ENCODE assay signal across 18 cellular contexts in the genomic region with DNA sequence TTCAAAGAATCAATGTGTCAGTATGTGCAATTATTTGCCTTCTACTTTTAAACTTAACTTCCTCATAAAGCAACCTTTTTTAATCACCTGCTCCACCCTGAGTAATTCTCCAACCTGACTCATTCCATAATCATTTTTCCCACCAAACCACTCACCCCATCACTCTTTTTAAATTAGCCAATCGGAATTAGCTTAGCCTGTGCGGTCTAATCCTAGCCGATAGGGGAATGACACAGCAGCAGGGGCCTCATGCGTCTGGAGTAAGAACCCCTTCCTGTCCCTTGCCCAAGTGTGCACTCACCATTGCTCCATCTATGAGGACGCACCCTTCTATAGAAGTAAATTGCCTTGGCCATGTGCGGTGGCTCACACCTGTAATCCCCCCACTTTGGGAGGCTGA. TPM values are rescaled to one million over a fixed set of nuclear protein-coding genes. Genes with fewer than 3 reads are reported as not detected.
A peak's percentile ranks its signal among the peaks of the same experiment; 100 is the strongest.
DNase-seq lines count a peak whose midpoint lies in the region; ATAC-seq and TF ChIP-seq lines count a peak whose summit lies in the region.
"Had no signal": no experiment of that assay in that cellular context is flagged by ENCODE, and none has a peak within 500 bp of the region (broad histone marks: within the 10 kb centered on the region; RNA-seq: fewer than 3 reads in every experiment).

No MANE protein-coding gene starts in this region.

- H3K9me3 Mint-ChIP-seq in activated CD8-positive, alpha-beta T cell treated with anti-CD3 and anti-CD28 coated beads for 36 hours: no peaks in the 10 kb centered on the region
- peaks cover 1% of the 10 kb centered on the region for H3K9me3 Mint-ChIP-seq in activated CD8-positive, alpha-beta T cell treated with anti-CD3 and anti-CD28 coated beads, Interleukin-2, amount 10 ng/mL, durations not matched to agents 7 days and 5 days (ENCODE audit: insufficient read depth)
- H3K9me3 Mint-ChIP-seq in type B pancreatic cell (peaks cover 6% of the 10 kb centered on the region), immature natural killer cell (no peaks in the 10 kb centered on the region)
- H3K9me3 Mint-ChIP-seq: stimulated activated effector memory CD8-positive, alpha-beta T cell treated with anti-CD3 and anti-CD28 coated beads, Interleukin-12 subunit alpha, Interleukin-12 subunit beta, amount 100 ng/mL, for 72 hours had no signal

- no peaks in the 10 kb centered on the region for H3K27me3 ChIP-seq in foreskin keratinocyte
- H3K27me3 ChIP-seq: pancreas, thyroid gland had no signal

- POLR2A ChIA-PET in activated CD8-positive, alpha-beta T cell treated with anti-CD3 and anti-CD28 coated beads for 36 hours (lab: Charles Lee): no interaction called here
- POLR2A ChIA-PET in activated CD8-positive, alpha-beta T cell treated with anti-CD3 and anti-CD28 coated beads, Interleukin-2, amount 10 ng/mL, durations not matched to agents 7 days and 5 days (lab: Charles Lee): no interaction called here

- peak overlapping the region; percentile 28 for H3K27ac Mint-ChIP-seq in activated CD8-positive, alpha-beta T cell treated with anti-CD3 and anti-CD28 coated beads for 36 hours
- H3K27ac Mint-ChIP-seq in activated CD8-positive, alpha-beta T cell treated with anti-CD3 and anti-CD28 coated beads, Interleukin-2, amount 10 ng/mL, durations not matched to agents 7 days and 5 days: no peak overlapping the region
- H3K27ac Mint-ChIP-seq in type B pancreatic cell (peak overlapping the region; percentile 63), immature natural killer cell (peak overlapping the region in 1 of 6 donors; percentile 32)
- H3K27ac Mint-ChIP-seq: activated naive CD8-positive, alpha-beta T cell treated with anti-CD3 and anti-CD28 coated beads, Interleukin-2, amount 50 U/mL, for 24 hours; IgD-negative memory B cell; stimulated activated effector memory CD8-positive, alpha-beta T cell treated with anti-CD3 and anti-CD28 coated beads, Interleukin-12 subunit alpha, Interleukin-12 subunit beta, amount 100 ng/mL, for 72 hours had no signal

- TF ChIP-seq CTCF in activated CD8-positive, alpha-beta T cell treated with anti-CD3 and anti-CD28 coated beads for 36 hours (IDR thresholded peaks at IDR 0.05): no peak
- TF ChIP-seq CTCF in VCaP (conservative IDR thresholded peaks at IDR 0.05) (no peak), foreskin keratinocyte (conservative IDR thresholded peaks at IDR 0.05) (peak; percentile 26), type B pancreatic cell (conservative IDR thresholded peaks at IDR 0.05) (no peak)

- H3K36me3 Mint-ChIP-seq in activated CD8-positive, alpha-beta T cell treated with anti-CD3 and anti-CD28 coated beads for 36 hours (ENCODE audit: low read depth): peaks cover 36% of the 10 kb centered on the region
- peaks cover 84% of the 10 kb centered on the region for H3K36me3 Mint-ChIP-seq in activated CD8-positive, alpha-beta T cell treated with anti-CD3 and anti-CD28 coated beads, Interleukin-2, amount 10 ng/mL, durations not matched to agents 7 days and 5 days (ENCODE audit: low read depth)
- peaks cover 39% of the 10 kb centered on the region for H3K36me3 Mint-ChIP-seq in type B pancreatic cell
- H3K36me3 Mint-ChIP-seq in immature natural killer cell: peaks cover 2 to 34% (median 14%) of the 10 kb centered on the region in 3 donors

- H3K4me3 Mint-ChIP-seq in activated CD8-positive, alpha-beta T cell treated with anti-CD3 and anti-CD28 coated beads for 36 hours: no peak overlapping the region
- H3K4me3 Mint-ChIP-seq in activated CD8-positive, alpha-beta T cell treated with anti-CD3 and anti-CD28 coated beads, Interleukin-2, amount 10 ng/mL, durations not matched to agents 7 days and 5 days: no peak overlapping the region
- H3K4me3 Mint-ChIP-seq in type B pancreatic cell (peak overlapping the region; percentile 2), immature natural killer cell (no peak overlapping the region)
- H3K4me3 Mint-ChIP-seq: activated naive CD8-positive, alpha-beta T cell treated with anti-CD3 and anti-CD28 coated beads, Interleukin-2, amount 50 U/mL, for 24 hours; IgD-negative memory B cell; stimulated activated effector memory CD8-positive, alpha-beta T cell treated with anti-CD3 and anti-CD28 coated beads, Interleukin-12 subunit alpha, Interleukin-12 subunit beta, amount 100 ng/mL, for 72 hours had no signal

- intact Hi-C loops in activated CD8-positive, alpha-beta T cell treated with anti-CD3 and anti-CD28 coated beads for 36 hours (cut with micrococcal nuclease): no loop called here

- peak overlapping the region; percentile 80; the same call in 1 of the 2 replicates for H3K27ac ChIP-seq in VCaP
- no peak overlapping the region for H3K27ac ChIP-seq in foreskin keratinocyte
- H3K27ac ChIP-seq: skin epidermis had no signal

- no peak for DNase-seq in activated CD8-positive, alpha-beta T cell treated with anti-CD3 and anti-CD28 coated beads for 36 hours
- no peak for DNase-seq in activated CD8-positive, alpha-beta T cell treated with anti-CD3 and anti-CD28 coated beads, Interleukin-2, amount 10 ng/mL, durations not matched to agents 7 days and 5 days
- DNase-seq in foreskin keratinocyte (peak; percentile 70 to 92), type B pancreatic cell (ENCODE audit: extremely low spot score, unreplicated experiment) (no peak), midbrain (lab: John Stamatoyannopoulos, UW) (no peak), immature natural killer cell (no peak), cortex of kidney (lab: John Stamatoyannopoulos, UW) (no peak)
- DNase-seq: activated CD4-positive, alpha-beta T cell treated with anti-CD3 and anti-CD28 coated beads, Interleukin-2, amount 50 U/mL, for 4 hours; activated naive CD8-positive, alpha-beta T cell treated with anti-CD3 and anti-CD28 coated beads, Interleukin-2, amount 50 U/mL, for 24 hours; DMS53; glutamatergic neuron; NK-92 treated with Interleukin-12 subunit alpha and Interleukin-12 subunit beta, amount 100 ng/mL, for 24 hours; pancreas; thyroid gland had no signal

- CTCF ChIA-PET in activated CD8-positive, alpha-beta T cell treated with anti-CD3 and anti-CD28 coated beads for 36 hours (lab: Charles Lee): no interaction called here
- CTCF ChIA-PET in activated CD8-positive, alpha-beta T cell treated with anti-CD3 and anti-CD28 coated beads, Interleukin-2, amount 10 ng/mL, durations not matched to agents 7 days and 5 days (lab: Charles Lee): no interaction called here

- no peaks in the 10 kb centered on the region for H3K27me3 Mint-ChIP-seq in activated CD8-positive, alpha-beta T cell treated with anti-CD3 and anti-CD28 coated beads for 36 hours
- no peaks in the 10 kb centered on the region for H3K27me3 Mint-ChIP-seq in activated CD8-positive, alpha-beta T cell treated with anti-CD3 and anti-CD28 coated beads, Interleukin-2, amount 10 ng/mL, durations not matched to agents 7 days and 5 days (ENCODE audit: low read depth)
- H3K27me3 Mint-ChIP-seq in type B pancreatic cell (no peaks in the 10 kb centered on the region), immature natural killer cell (ENCODE audit: low read depth in 3 of 3) (peaks cover 0 to 2% (median 2%) of the 10 kb centered on the region in 3 donors)
- H3K27me3 Mint-ChIP-seq: activated naive CD8-positive, alpha-beta T cell treated with anti-CD3 and anti-CD28 coated beads, Interleukin-2, amount 50 U/mL, for 24 hours; IgD-negative memory B cell had no signal

- H3K4me1 Mint-ChIP-seq in activated CD8-positive, alpha-beta T cell treated with anti-CD3 and anti-CD28 coated beads for 36 hours (ENCODE audit: low read depth): peaks cover 12% of the 10 kb centered on the region
- no peaks in the 10 kb centered on the region for H3K4me1 Mint-ChIP-seq in activated CD8-positive, alpha-beta T cell treated with anti-CD3 and anti-CD28 coated beads, Interleukin-2, amount 10 ng/mL, durations not matched to agents 7 days and 5 days (ENCODE audit: low read depth)
- H3K4me1 Mint-ChIP-seq in type B pancreatic cell (ENCODE audit: unreplicated experiment) (peaks cover 9% of the 10 kb centered on the region), immature natural killer cell (peaks cover 9 to 29% of the 10 kb centered on the region in 2 donors)

- peaks cover 11% of the 10 kb centered on the region for H3K4me1 ChIP-seq in foreskin keratinocyte
- H3K4me1 ChIP-seq: pancreas had no signal

- ATAC-seq in activated CD8-positive, alpha-beta T cell treated with anti-CD3 and anti-CD28 coated beads for 36 hours: no peak
- ATAC-seq in activated CD8-positive, alpha-beta T cell treated with anti-CD3 and anti-CD28 coated beads, Interleukin-2, amount 10 ng/mL, durations not matched to agents 7 days and 5 days: no peak
- ATAC-seq in foreskin keratinocyte: peak; percentile 49
- ATAC-seq: activated naive CD8-positive, alpha-beta T cell treated with anti-CD3 and anti-CD28 coated beads, Interleukin-2, amount 50 U/mL, for 24 hours; stimulated activated effector memory CD8-positive, alpha-beta T cell treated with anti-CD3 and anti-CD28 coated beads, Interleukin-12 subunit alpha, Interleukin-12 subunit beta, amount 100 ng/mL, for 72 hours had no signal

RNA-seq across cellular contexts. Expression of gene ZNF83, which starts 27.4 kb away (rescaled TPM):
- total RNA-seq in activated CD8-positive, alpha-beta T cell treated with anti-CD3 and anti-CD28 coated beads for 36 hours: 10 to 100 TPM; 27.4 to 31.1 TPM
- 10 to 100 TPM; 51.5 to 53.5 TPM for total RNA-seq in activated CD8-positive, alpha-beta T cell treated with anti-CD3 and anti-CD28 coated beads, Interleukin-2, amount 10 ng/mL, durations not matched to agents 7 days and 5 days
- total RNA-seq in foreskin keratinocyte: 24.7 and 24.8 TPM in 2 replicates
- 6.2 and 6.3 TPM in 2 replicates for polyA plus RNA-seq in foreskin keratinocyte
- total RNA-seq in type B pancreatic cell (ENCODE audit: low replicate concordance): 76.2 and 81.0 TPM in 2 replicates
- polyA plus RNA-seq in immature natural killer cell: 10 to 100 TPM in 1 of 3 donors, 1 to 10 TPM in 2; 5.2 to 19.1 (median 8.3) TPM

Comparison
In these comparisons a context has a peak if more than half of its experiments do, and no peak if none do; other contexts are left out.
1. DNase-seq: peak in foreskin keratinocyte (2 of 2); none in activated CD8-positive, alpha-beta T cell treated with anti-CD3 and anti-CD28 coated beads for 36 hours (single experiment), activated CD8-positive, alpha-beta T cell treated with anti-CD3 and anti-CD28 coated beads, Interleukin-2, amount 10 ng/mL, durations not matched to agents 7 days and 5 days (single experiment), type B pancreatic cell (single experiment), midbrain (single experiment), immature natural killer cell (0 of 3) and cortex of kidney (single experiment).